8 cellular contexts compared by ENCODE assay signal in the genomic region with DNA sequence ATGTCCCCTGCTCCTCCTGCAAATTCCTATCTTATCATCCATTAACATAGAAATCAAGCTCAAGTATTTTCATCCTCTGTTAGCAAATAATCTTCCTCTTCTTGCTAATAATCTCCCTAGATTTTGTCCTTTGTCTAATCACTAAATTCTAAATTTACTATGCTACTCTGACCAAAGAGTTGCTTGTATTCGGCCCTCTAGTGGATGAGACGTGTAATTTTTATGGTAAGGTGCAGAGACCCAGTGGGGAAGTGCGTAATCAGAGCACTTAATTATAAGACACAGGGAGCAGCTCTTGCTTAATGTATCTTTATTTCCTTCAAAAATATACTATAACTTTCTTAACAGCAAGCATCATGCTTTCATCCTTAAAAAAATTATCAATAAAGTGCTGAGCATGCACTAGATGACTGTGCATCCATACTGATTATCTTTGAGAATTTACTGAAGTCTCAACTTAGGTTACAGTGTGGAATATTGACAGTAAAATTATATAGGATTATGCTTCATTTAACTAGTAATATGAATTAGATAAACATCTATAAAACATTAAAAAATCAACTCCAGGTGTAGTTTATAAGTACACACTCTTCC.
DNase-seq lines count a peak whose midpoint lies in the region; ATAC-seq and TF ChIP-seq lines count a peak whose summit lies in the region.

No MANE protein-coding gene starts in this region.

- intact Hi-C loops in activated B cell treated with CpG ODN at 0.5 μM for 24 hours (cut with micrococcal nuclease) = loop anchor here (1.0 kb wide), 4 partner anchors 212 to 405 kb away; a partner anchor contains a TSS
- intact Hi-C loops in left cardiac atrium (cut with DNase I) = loop anchor here in 1 of 2 donors (10.0 kb wide), 1 partner anchor 364 kb away; no protein-coding TSS in a partner anchor
- intact Hi-C loops in gastrocnemius medialis (cut with DNase I; ENCODE audit: low total_unique reads) = loop anchor here (2.0 to 5.0 kb wide), 2 partner anchors 378 to 406 kb away; no protein-coding TSS in a partner anchor

- H3K27me3 ChIP-seq in AG04450 (ENCODE audit: control insufficient read depth, insufficient read depth, low read length) (no peaks in the 10 kb centered on the region), MM.1S (replicated peaks; ENCODE audit: insufficient read depth, low read length) (no peaks in the 10 kb centered on the region), gastrocnemius medialis (no peaks in the 10 kb centered on the region)

- H3K9me3 Mint-ChIP-seq in activated B cell treated with CpG ODN at 0.5 μM for 24 hours = no peaks in the 10 kb centered on the region

- H3K4me1 ChIP-seq in MM.1S (ENCODE audit: low read length) = no peaks in the 10 kb centered on the region
- no peaks in the 10 kb centered on the region for H3K4me1 ChIP-seq in gastrocnemius medialis

- POLR2A ChIA-PET in AG04450 (lab: Yijun Ruan, JAX) (no interaction called here), activated B cell treated with CpG ODN at 0.5 μM for 24 hours (lab: Charles Lee) (no interaction called here)

- H3K79me2 ChIP-seq in MM.1S (ENCODE audit: low read length) = no peaks in the 10 kb centered on the region

- peaks cover 2% of the 10 kb centered on the region for H3K4me1 Mint-ChIP-seq in activated B cell treated with CpG ODN at 0.5 μM for 24 hours

- no peak overlapping the region for H3K9ac ChIP-seq in MM.1S (ENCODE audit: low read length)

- no peak overlapping the region for H3K27ac Mint-ChIP-seq in activated B cell treated with CpG ODN at 0.5 μM for 24 hours

- no peak for DNase-seq in AG04450 (ENCODE audit: low read depth, low spot score)
- DNase-seq in HFF-Myc (ENCODE audit: extremely low read depth, low read depth) = no peak
- DNase-seq in MM.1S = peak; percentile 38
- DNase-seq in activated B cell treated with CpG ODN at 0.5 μM for 24 hours = no peak
- no peak for DNase-seq in left cardiac atrium
- no peak for DNase-seq in gastrocnemius medialis
- no peak for DNase-seq in stimulated activated CD4-positive, alpha-beta T cell treated with anti-CD3 and anti-CD28 coated beads, Interleukin-4, amount 100 ng/mL, for 1 hour

- TF ChIP-seq POLR2A in gastrocnemius medialis (IDR thresholded peaks at IDR 0.05) = no peak

- ATAC-seq in activated B cell treated with CpG ODN at 0.5 μM for 24 hours (ENCODE audit: low read depth) = peak; percentile 72
- peak; percentile 58 to 82 for ATAC-seq in left cardiac atrium
- ATAC-seq in gastrocnemius medialis = peak in 1 of 2 donors; percentile 44

- H3K9me3 ChIP-seq in AG04450 (ENCODE audit: control insufficient read depth, insufficient read depth, low read length) (peaks cover 3% of the 10 kb centered on the region; the same call in 1 of the 2 replicates), MM.1S (replicated peaks; ENCODE audit: insufficient read depth, low read length) (no peaks in the 10 kb centered on the region), gastrocnemius medialis (no peaks in the 10 kb centered on the region)

- H3K36me3 Mint-ChIP-seq in activated B cell treated with CpG ODN at 0.5 μM for 24 hours (ENCODE audit: low read depth) = no peaks in the 10 kb centered on the region

- H3K4me2 ChIP-seq in MM.1S (ENCODE audit: low read depth, low read length) = no peak overlapping the region

- no peak overlapping the region for H3K4me3 Mint-ChIP-seq in activated B cell treated with CpG ODN at 0.5 μM for 24 hours

- H3K36me3 ChIP-seq in MM.1S (replicated peaks; ENCODE audit: insufficient read depth, low read length) (no peaks in the 10 kb centered on the region), gastrocnemius medialis (no peaks in the 10 kb centered on the region)

- no peaks in the 10 kb centered on the region for H3F3A ChIP-seq in MM.1S (ENCODE audit: insufficient read depth, low read length)

- H3K9me2 ChIP-seq in MM.1S (replicated peaks; ENCODE audit: insufficient read depth, low read length) = no peaks in the 10 kb centered on the region

- CTCF ChIA-PET in AG04450 (lab: Charles Lee) (interaction anchor here (0.7 to 3.4 kb wide), 46 partner anchors 8 to 1825 kb away, joined by 3 to 29 read pairs (median 4); a partner anchor contains a TSS), activated B cell treated with CpG ODN at 0.5 μM for 24 hours (lab: Charles Lee) (interaction anchor here (0.8 to 4.2 kb wide), 15 partner anchors 10 to 411 kb away, joined by 3 to 27 read pairs (median 4); a partner anchor contains a TSS)

- no peaks in the 10 kb centered on the region for H3K27me3 Mint-ChIP-seq in activated B cell treated with CpG ODN at 0.5 μM for 24 hours

- no peak overlapping the region for H2AFZ ChIP-seq in MM.1S (ENCODE audit: low read length)

- no peak overlapping the region for H3K27ac ChIP-seq in AG04450 (ENCODE audit: low read depth, low read length)
- H3K27ac ChIP-seq in MM.1S (ENCODE audit: low read length) = no peak overlapping the region
- no peak overlapping the region for H3K27ac ChIP-seq in gastrocnemius medialis

- no peaks in the 10 kb centered on the region for H4K20me1 ChIP-seq in MM.1S (ENCODE audit: insufficient read depth, low read length)

- in situ Hi-C loops in gastrocnemius medialis (cut with MboI; ENCODE audit: low sequenced_read_pairs in 4 of 4) = loop anchor here in 3 of 4 donors (10.0 to 25.0 kb wide), 2 partner anchors 396 to 404 kb away; no protein-coding TSS in a partner anchor

- H3K4me3 ChIP-seq in AG04450 (ENCODE audit: low read depth, low read length) (no peak overlapping the region), HFF-Myc (replicated peaks; ENCODE audit: low read depth, low read length) (no peak overlapping the region), MM.1S (ENCODE audit: low read length) (no peak overlapping the region), gastrocnemius medialis (no peak overlapping the region)

- TF ChIP-seq CTCF in AG04450 (IDR thresholded peaks at IDR 0.05; ENCODE audit: low read depth, low read length) = peak; percentile 83
- peak; percentile 63 for TF ChIP-seq CTCF in GM12872 (IDR thresholded peaks at IDR 0.05; ENCODE audit: insufficient read depth, low read depth, low read length)
- peak; percentile 70 for TF ChIP-seq CTCF in HFF-Myc (IDR thresholded peaks at IDR 0.05; ENCODE audit: low read depth, low read length, missing control alignments)
- peak; percentile 71 for TF ChIP-seq CTCF in MM.1S (IDR thresholded peaks at IDR 0.05; ENCODE audit: low read length)
- TF ChIP-seq CTCF in activated B cell treated with CpG ODN at 0.5 μM for 24 hours (IDR thresholded peaks at IDR 0.05) = peak; percentile 74
- peak in 4 of 5 experiments; percentile 41 to 56 (median 47) for TF ChIP-seq CTCF in gastrocnemius medialis (IDR thresholded peaks at IDR 0.05 in 4 of 5, conservative IDR thresholded peaks at IDR 0.05 in 1 of 5)
